ENCODE assay signal across 27 cellular contexts in genomic region chr20:49103647-49104364, GRCh38. TPM values are rescaled to one million over a fixed set of nuclear protein-coding genes. Genes with fewer than 3 reads are reported as not detected.
A peak's percentile ranks its signal among the peaks of the same experiment; 100 is the strongest.
DNase-seq lines count a peak whose midpoint lies in the region; ATAC-seq and TF ChIP-seq lines count a peak whose summit lies in the region.
"Had no signal": no experiment of that assay in that cellular context is flagged by ENCODE, and none has a peak within 500 bp of the region (broad histone marks: within the 10 kb centered on the region; RNA-seq: fewer than 3 reads in every experiment).

No MANE protein-coding gene starts in this region.

- H3K9me3 Mint-ChIP-seq in activated naive CD4-positive, alpha-beta T cell treated with anti-CD3 and anti-CD28 coated beads, Interleukin-2, amount 50 U/mL, for 72 hours: no peaks in the 10 kb centered on the region
- no peaks in the 10 kb centered on the region for H3K9me3 Mint-ChIP-seq in effector memory CD8-positive, alpha-beta T cell
- H3K9me3 Mint-ChIP-seq in nephron progenitor cell: peaks cover 8% of the 10 kb centered on the region
- H3K9me3 Mint-ChIP-seq in stimulated activated memory B cell treated with anti-CD40 and anti-IgM and Interleukin-4, amounts not matched to agents 10 μg/mL and 1 μg/mL and 100 μg/mL, for 72 hours: no peaks in the 10 kb centered on the region
- H3K9me3 Mint-ChIP-seq: activated CD4-positive, alpha-beta T cell treated with anti-CD3 and anti-CD28 coated beads, Interleukin-2, amount 10 ng/mL, durations not matched to agents 7 days and 5 days; activated T-helper 2 cell treated with anti-CD3 and anti-CD28 coated beads, Interferon-gamma antibody, Interleukin-2, Interleukin-4, amounts not matched to agents 10 μg/mL and 5 μg/mL and 100 μg/mL, durations not matched to agents 14 hours and 24 hours and 36 hours had no signal

- no peaks in the 10 kb centered on the region for H3K27me3 Mint-ChIP-seq in effector memory CD8-positive, alpha-beta T cell
- peaks cover 2% of the 10 kb centered on the region for H3K27me3 Mint-ChIP-seq in nephron progenitor cell (ENCODE audit: low read depth, poor library complexity)
- H3K27me3 Mint-ChIP-seq in stimulated activated memory B cell treated with anti-CD40 and anti-IgM and Interleukin-4, amounts not matched to agents 10 μg/mL and 1 μg/mL and 100 μg/mL, for 72 hours: no peaks in the 10 kb centered on the region
- H3K27me3 Mint-ChIP-seq: activated CD4-positive, alpha-beta T cell treated with anti-CD3 and anti-CD28 coated beads, Interleukin-2, amount 10 ng/mL, durations not matched to agents 7 days and 5 days had no signal

- no peaks in the 10 kb centered on the region for H3K9me3 ChIP-seq in HEK293 (ENCODE audit: control insufficient read depth, insufficient read depth, low read depth, low read length)
- H3K9me3 ChIP-seq in gastroesophageal sphincter: no peaks in the 10 kb centered on the region
- H3K9me3 ChIP-seq: adrenal gland, body of pancreas, sigmoid colon, thoracic aorta had no signal

- TF ChIP-seq EP300 in gastroesophageal sphincter (IDR thresholded peaks at IDR 0.05): no peak

- TF ChIP-seq POLR2A in gastroesophageal sphincter (IDR thresholded peaks at IDR 0.05): no peak

- CTCF ChIA-PET in HEK293 (lab: Yijun Ruan, JAX): interaction anchor here (1.6 kb wide), 1 partner anchor 113 kb away, joined by 4 read pairs; no protein-coding TSS in a partner anchor

- H3K36me3 Mint-ChIP-seq in activated naive CD4-positive, alpha-beta T cell treated with anti-CD3 and anti-CD28 coated beads, Interleukin-2, amount 50 U/mL, for 72 hours: peaks cover 17 to 31% of the 10 kb centered on the region in 2 donors
- H3K36me3 Mint-ChIP-seq in effector memory CD8-positive, alpha-beta T cell (ENCODE audit: insufficient read depth): peaks cover 21% of the 10 kb centered on the region
- peaks cover 74% of the 10 kb centered on the region for H3K36me3 Mint-ChIP-seq in nephron progenitor cell (ENCODE audit: low read depth)
- peaks cover 56% of the 10 kb centered on the region for H3K36me3 Mint-ChIP-seq in stimulated activated memory B cell treated with anti-CD40 and anti-IgM and Interleukin-4, amounts not matched to agents 10 μg/mL and 1 μg/mL and 100 μg/mL, for 72 hours

- H3K4me3 ChIP-seq in HEK293 (ENCODE audit: low read depth, low read length) (no peak overlapping the region), gastroesophageal sphincter (no peak overlapping the region)
- H3K4me3 ChIP-seq: adrenal gland, body of pancreas, PC-9, sigmoid colon, thoracic aorta had no signal

- ATAC-seq in activated naive CD4-positive, alpha-beta T cell treated with anti-CD3 and anti-CD28 coated beads, Interleukin-2, amount 50 U/mL, for 72 hours: no peak
- peak; percentile 61 for ATAC-seq in effector memory CD8-positive, alpha-beta T cell (replicated peaks)
- ATAC-seq in stimulated activated memory B cell treated with anti-CD40 and anti-IgM and Interleukin-4, amounts not matched to agents 10 μg/mL and 1 μg/mL and 100 μg/mL, for 72 hours: no peak
- ATAC-seq in gastroesophageal sphincter: no peak
- ATAC-seq in GM19035 (IDR thresholded peaks at IDR 0.05; ENCODE audit: unreplicated experiment): no peak
- ATAC-seq: body of pancreas had no signal

- no peak for TF ChIP-seq CTCF in HEK293 (tag by site-specific recombination; IDR thresholded peaks at IDR 0.05)
- no peak for TF ChIP-seq CTCF in nephron progenitor cell (IDR thresholded peaks at IDR 0.05)
- no peak for TF ChIP-seq CTCF in gastroesophageal sphincter (IDR thresholded peaks at IDR 0.05)

- 93 to 98% methylated on average over 5 to 7 of the region's 7 CpGs for WGBS in gastroesophageal sphincter (ENCODE audit: low coverage in 1 of 2), 2 donors

- H3K36me3 ChIP-seq in HEK293 (ENCODE audit: control insufficient read depth in 2 of 2, insufficient read depth in 1 of 2, low read length in 2 of 2): peaks cover 31 to 57% of the 10 kb centered on the region in 2 experiments
- peaks cover 0 to 66% of the 10 kb centered on the region in 2 donors for H3K36me3 ChIP-seq in gastroesophageal sphincter

- no peak overlapping the region for H3K27ac ChIP-seq in HEK293 (ENCODE audit: extremely low read depth, low read depth, low read length)
- no peak overlapping the region for H3K27ac ChIP-seq in gastroesophageal sphincter
- H3K27ac ChIP-seq: adrenal gland, body of pancreas, PC-9, sigmoid colon, thoracic aorta, WERI-Rb-1 had no signal

- no peak for DNase-seq in activated naive CD4-positive, alpha-beta T cell treated with anti-CD3 and anti-CD28 coated beads, Interleukin-2, amount 50 U/mL, for 72 hours (ENCODE audit: low spot score in 2 of 2)
- DNase-seq in activated naive CD4-positive, alpha-beta T cell (lab: John Stamatoyannopoulos, UW): no peak
- no peak for DNase-seq in effector memory CD8-positive, alpha-beta T cell
- DNase-seq in nephron progenitor cell: no peak
- DNase-seq: activated CD4-positive, alpha-beta T cell treated with anti-CD3 and anti-CD28 coated beads, Interleukin-2, amount 10 ng/mL, durations not matched to agents 7 days and 5 days; adrenal gland; body of pancreas; C1 segment of cervical spinal cord; effector CD4-positive, alpha-beta T cell; glutamatergic neuron; IMR-90; NCI-H1694 treated with DMSO at 0.1 percent for 48 hours; NCI-H524 treated with DMSO at 0.1 percent for 48 hours; PC-9; Right ventricle myocardium superior; sigmoid colon; stimulated activated CD4-positive, alpha-beta T cell treated with anti-CD3 and anti-CD28 coated beads, Interleukin-4, amount 100 ng/mL, for 4 hours; stimulated activated naive CD4-positive, alpha-beta T cell treated with Interleukin-2 at 50 U/mL for 16 hours; T1000 had no signal

- peaks cover 9 to 21% of the 10 kb centered on the region in 2 donors for H3K4me1 Mint-ChIP-seq in effector memory CD8-positive, alpha-beta T cell (ENCODE audit: low read depth in 2 of 2)
- H3K4me1 Mint-ChIP-seq in nephron progenitor cell: peaks cover 28% of the 10 kb centered on the region
- peaks cover 16% of the 10 kb centered on the region for H3K4me1 Mint-ChIP-seq in stimulated activated memory B cell treated with anti-CD40 and anti-IgM and Interleukin-4, amounts not matched to agents 10 μg/mL and 1 μg/mL and 100 μg/mL, for 72 hours
- H3K4me1 Mint-ChIP-seq: neural crest cell had no signal

- no peaks in the 10 kb centered on the region for H3K27me3 ChIP-seq in gastroesophageal sphincter
- H3K27me3 ChIP-seq: adrenal gland, body of pancreas, sigmoid colon had no signal

- H3K27ac Mint-ChIP-seq in activated naive CD4-positive, alpha-beta T cell treated with anti-CD3 and anti-CD28 coated beads, Interleukin-2, amount 50 U/mL, for 72 hours: peak overlapping the region; percentile 46 to 60
- H3K27ac Mint-ChIP-seq in effector memory CD8-positive, alpha-beta T cell: peak overlapping the region; percentile 66 to 76
- peak overlapping the region; percentile 96 for H3K27ac Mint-ChIP-seq in nephron progenitor cell
- H3K27ac Mint-ChIP-seq in stimulated activated memory B cell treated with anti-CD40 and anti-IgM and Interleukin-4, amounts not matched to agents 10 μg/mL and 1 μg/mL and 100 μg/mL, for 72 hours: no peak overlapping the region
- H3K27ac Mint-ChIP-seq: activated CD4-positive, alpha-beta T cell treated with anti-CD3 and anti-CD28 coated beads, Interleukin-2, amount 10 ng/mL, durations not matched to agents 7 days and 5 days had no signal

- H3K4me1 ChIP-seq in HEK293 (ENCODE audit: control insufficient read depth, insufficient read depth, low read length): no peaks in the 10 kb centered on the region
- H3K4me1 ChIP-seq in gastroesophageal sphincter: no peaks in the 10 kb centered on the region
- H3K4me1 ChIP-seq: body of pancreas, sigmoid colon had no signal

- POLR2A ChIA-PET in HEK293 (lab: Yijun Ruan, JAX): interaction anchor here (1.8 kb wide), 1 partner anchor 57 kb away, joined by 4 read pairs; the partner anchor contains the start of gene CSE1L

- no peak overlapping the region for H3K4me3 Mint-ChIP-seq in effector memory CD8-positive, alpha-beta T cell
- no peak overlapping the region for H3K4me3 Mint-ChIP-seq in nephron progenitor cell
- no peak overlapping the region for H3K4me3 Mint-ChIP-seq in stimulated activated memory B cell treated with anti-CD40 and anti-IgM and Interleukin-4, amounts not matched to agents 10 μg/mL and 1 μg/mL and 100 μg/mL, for 72 hours
- H3K4me3 Mint-ChIP-seq: activated CD4-positive, alpha-beta T cell treated with anti-CD3 and anti-CD28 coated beads, Interleukin-2, amount 10 ng/mL, durations not matched to agents 7 days and 5 days; neural crest cell had no signal

TF ChIP-seq in HEK293, 187 proteins besides CTCF, POLR2A, EP300 and RAD21 (continues in another document):
- TF ChIP-seq AEBP2 (tag by site-specific recombination; IDR thresholded peaks at IDR 0.05; ENCODE audit: borderline replicate concordance): no peak
- TF ChIP-seq ZBTB1 (tag by site-specific recombination; IDR thresholded peaks at IDR 0.05): no peak
- TF ChIP-seq ZNF513 (tag by site-specific recombination; IDR thresholded peaks at IDR 0.05): no peak
- TF ChIP-seq ZNF366 (tag by site-specific recombination; conservative IDR thresholded peaks at IDR 0.05): no peak
- no peak for TF ChIP-seq ZNF202 (tag by site-specific recombination; IDR thresholded peaks at IDR 0.05; ENCODE audit: borderline replicate concordance)
- TF ChIP-seq ZNF324 (tag by site-specific recombination; IDR thresholded peaks at IDR 0.05): no peak

RNA-seq across cellular contexts. Expression of gene CSE1L, which starts 57.7 kb away (rescaled TPM):
- total RNA-seq in activated naive CD4-positive, alpha-beta T cell treated with anti-CD3 and anti-CD28 coated beads, Interleukin-2, amount 50 U/mL, for 72 hours: 100 to 1,000 TPM in 1 of 2 donors, 10 to 100 TPM in 1; 78.6 to 108 TPM
- total RNA-seq in gastroesophageal sphincter: 10 to 100 TPM; 35.8 to 55.6 (median 42.2) TPM
